ENCODE assay signal across 1 cellular context in genomic region chr11:65502852-65503603, GRCh38.
TF ChIP-seq lines count a peak whose summit lies in the region.

No MANE protein-coding gene starts in this region.

TF ChIP-seq in K562, 482 proteins besides CTCF, POLR2A, EP300 and RAD21 (continued from another document):
- peak; percentile 55; the same call in 1 of the 2 replicates for TF ChIP-seq NR2C2 (CRISPR knock-in tag; IDR thresholded peaks at IDR 0.05)
- no peak for TF ChIP-seq NR2C2 (tag; IDR thresholded peaks at IDR 0.05)
- peak; percentile 28; the same call in 1 of the 2 replicates for TF ChIP-seq LCOR (CRISPR knock-in tag; IDR thresholded peaks at IDR 0.05)
- peak; percentile 65; the same call in 1 of the 2 replicates for TF ChIP-seq ZC3H8 (IDR thresholded peaks at IDR 0.05)
- no peak for TF ChIP-seq IRF2 (CRISPR knock-in tag; IDR thresholded peaks at IDR 0.05)
- TF ChIP-seq ZNF780A (CRISPR knock-in tag; IDR thresholded peaks at IDR 0.05), result peak; percentile 32; the same call in 1 of the 2 replicates
- TF ChIP-seq TAL1 (IDR thresholded peaks at IDR 0.05), result peak; percentile 25; the same call in 1 of the 2 replicates
- no peak for TF ChIP-seq RBM34 (IDR thresholded peaks at IDR 0.05; ENCODE audit: borderline replicate concordance, insufficient read depth, low read length)
TF ChIP-seq in K562: peak in this region for 180.
